1 cellular context compared by ENCODE assay signal in the genomic region with DNA sequence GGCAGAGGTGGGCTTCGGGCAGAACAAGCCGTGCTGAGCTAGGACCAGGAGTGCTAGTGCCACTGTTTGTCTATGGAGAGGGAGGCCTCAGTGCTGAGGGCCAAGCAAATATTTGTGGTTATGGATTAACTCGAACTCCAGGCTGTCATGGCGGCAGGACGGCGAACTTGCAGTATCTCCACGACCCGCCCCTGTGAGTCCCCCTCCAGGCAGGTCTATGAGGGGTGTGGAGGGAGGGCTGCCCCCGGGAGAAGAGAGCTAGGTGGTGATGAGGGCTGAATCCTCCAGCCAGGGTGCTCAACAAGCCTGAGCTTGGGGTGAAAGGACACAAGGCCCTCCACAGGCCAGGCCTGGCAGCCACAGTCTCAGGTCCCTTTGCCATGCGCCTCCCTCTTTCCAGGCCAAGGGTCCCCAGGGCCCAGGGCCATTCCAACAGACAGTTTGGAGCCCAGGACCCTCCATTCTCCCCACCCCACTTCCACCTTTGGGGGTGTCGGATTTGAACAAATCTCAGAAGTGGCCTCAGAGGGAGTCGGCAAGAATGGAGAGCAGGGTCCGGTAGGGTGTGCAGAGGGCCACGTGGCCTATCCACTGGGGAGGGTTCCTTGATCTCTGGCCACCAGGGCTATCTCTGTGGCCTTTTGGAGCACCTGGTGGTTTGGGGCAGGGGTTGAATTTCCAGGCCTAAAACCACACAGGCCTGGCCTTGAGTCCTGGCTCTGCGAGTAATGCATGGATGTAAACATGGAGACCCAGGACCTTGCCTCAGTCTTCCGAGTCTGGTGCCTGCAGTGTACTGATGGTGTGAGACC.
A peak's percentile ranks its signal among the peaks of the same experiment; 100 is the strongest.
TF ChIP-seq lines count a peak whose summit lies in the region.

TSS of gene PROC (plus strand) at position 128 of the 812 bp plus-strand sequence. CDS start 1,516 bp downstream, outside the sequence.

TF ChIP-seq in HepG2, 621 proteins besides CTCF, POLR2A, EP300 and RAD21 (continued from another document and continues in another):
- TF ChIP-seq KIAA2018 (CRISPR knock-in tag; IDR thresholded peaks at IDR 0.05; ENCODE audit: borderline replicate concordance) (0 out of 2 replicates have a peak, but pooled peaks have one; percentile 98), ZNF552 (CRISPR knock-in tag; IDR thresholded peaks at IDR 0.05; ENCODE audit: borderline replicate concordance) (peak; percentile 90; the same call in 1 of the 2 replicates), ZNF674 (CRISPR knock-in tag; IDR thresholded peaks at IDR 0.05; ENCODE audit: low read depth) (0 out of 2 replicates have a peak, but pooled peaks have one; percentile 68), ZNF296 (CRISPR knock-in tag; conservative IDR thresholded peaks at IDR 0.05) (peak; percentile 93; the same call in 1 of the 2 replicates), ATF6 (CRISPR knock-in tag; conservative IDR thresholded peaks at IDR 0.05) (0 out of 2 replicates have a peak, but pooled peaks have one; percentile 68), EEA1 (CRISPR knock-in tag; IDR thresholded peaks at IDR 0.05; ENCODE audit: borderline replicate concordance) (0 out of 2 replicates have a peak, but pooled peaks have one; percentile 40), ZMYM3 (CRISPR knock-in tag; IDR thresholded peaks at IDR 0.05) (peak; percentile 35), ZBTB2 (CRISPR knock-in tag; IDR thresholded peaks at IDR 0.05; ENCODE audit: low read depth) (no peak), HES4 (CRISPR knock-in tag; IDR thresholded peaks at IDR 0.05; ENCODE audit: borderline replicate concordance) (no peak), PRPF4 (IDR thresholded peaks at IDR 0.05; ENCODE audit: low read depth, low read length, poor library complexity, severe bottlenecking) (no peak), SOX5 (CRISPR knock-in tag; IDR thresholded peaks at IDR 0.05; ENCODE audit: borderline replicate concordance) (peak; percentile 31; the same call in 1 of the 2 replicates), ZNF7 (CRISPR knock-in tag; IDR thresholded peaks at IDR 0.05) (no peak), ZNF160 (CRISPR knock-in tag; IDR thresholded peaks at IDR 0.05) (peak; percentile 92), ZNF788 (CRISPR knock-in tag; IDR thresholded peaks at IDR 0.05; ENCODE audit: borderline replicate concordance) (peak; percentile 89), ZNF367 (CRISPR knock-in tag; IDR thresholded peaks at IDR 0.05; ENCODE audit: borderline replicate concordance) (peak; percentile 80; the same call in 1 of the 2 replicates), ZSCAN9 (CRISPR knock-in tag; IDR thresholded peaks at IDR 0.05; ENCODE audit: borderline replicate concordance) (peak; percentile 89), JDP2 (CRISPR knock-in tag; IDR thresholded peaks at IDR 0.05; ENCODE audit: borderline replicate concordance) (no peak), BCLAF1 (IDR thresholded peaks at IDR 0.05) (no peak), KAT8 (CRISPR knock-in tag; IDR thresholded peaks at IDR 0.05) (peak; percentile 83)
- TF ChIP-seq, protein P1, sequence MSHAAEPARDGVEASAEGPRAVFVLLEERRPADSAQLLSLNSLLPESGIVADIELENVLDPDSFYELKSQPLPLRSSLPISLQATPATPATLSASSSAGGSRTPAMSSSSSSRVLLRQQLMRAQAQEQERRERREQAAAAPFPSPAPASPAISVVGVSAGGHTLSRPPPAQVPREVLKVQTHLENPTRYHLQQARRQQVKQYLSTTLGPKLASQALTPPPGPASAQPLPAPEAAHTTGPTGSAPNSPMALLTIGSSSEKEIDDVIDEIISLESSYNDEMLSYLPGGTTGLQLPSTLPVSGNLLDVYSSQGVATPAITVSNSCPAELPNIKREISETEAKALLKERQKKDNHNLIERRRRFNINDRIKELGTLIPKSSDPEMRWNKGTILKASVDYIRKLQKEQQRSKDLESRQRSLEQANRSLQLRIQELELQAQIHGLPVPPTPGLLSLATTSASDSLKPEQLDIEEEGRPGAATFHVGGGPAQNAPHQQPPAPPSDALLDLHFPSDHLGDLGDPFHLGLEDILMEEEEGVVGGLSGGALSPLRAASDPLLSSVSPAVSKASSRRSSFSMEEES (CRISPR knock-in tag; IDR thresholded peaks at IDR 0.05): peak; percentile 44; the same call in 1 of the 2 replicates
- TF ChIP-seq, protein P2, sequence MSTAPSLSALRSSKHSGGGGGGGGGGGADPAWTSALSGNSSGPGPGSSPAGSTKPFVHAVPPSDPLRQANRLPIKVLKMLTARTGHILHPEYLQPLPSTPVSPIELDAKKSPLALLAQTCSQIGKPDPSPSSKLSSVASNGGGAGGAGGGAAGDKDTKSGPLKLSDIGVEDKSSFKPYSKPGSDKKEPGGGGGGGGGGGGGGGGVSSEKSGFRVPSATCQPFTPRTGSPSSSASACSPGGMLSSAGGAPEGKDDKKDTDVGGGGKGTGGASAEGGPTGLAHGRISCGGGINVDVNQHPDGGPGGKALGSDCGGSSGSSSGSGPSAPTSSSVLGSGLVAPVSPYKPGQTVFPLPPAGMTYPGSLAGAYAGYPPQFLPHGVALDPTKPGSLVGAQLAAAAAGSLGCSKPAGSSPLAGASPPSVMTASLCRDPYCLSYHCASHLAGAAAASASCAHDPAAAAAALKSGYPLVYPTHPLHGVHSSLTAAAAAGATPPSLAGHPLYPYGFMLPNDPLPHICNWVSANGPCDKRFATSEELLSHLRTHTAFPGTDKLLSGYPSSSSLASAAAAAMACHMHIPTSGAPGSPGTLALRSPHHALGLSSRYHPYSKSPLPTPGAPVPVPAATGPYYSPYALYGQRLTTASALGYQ (CRISPR knock-in tag; IDR thresholded peaks at IDR 0.05): no peak; the same call in 1 of the 2 replicates
- TF ChIP-seq, protein P3, sequence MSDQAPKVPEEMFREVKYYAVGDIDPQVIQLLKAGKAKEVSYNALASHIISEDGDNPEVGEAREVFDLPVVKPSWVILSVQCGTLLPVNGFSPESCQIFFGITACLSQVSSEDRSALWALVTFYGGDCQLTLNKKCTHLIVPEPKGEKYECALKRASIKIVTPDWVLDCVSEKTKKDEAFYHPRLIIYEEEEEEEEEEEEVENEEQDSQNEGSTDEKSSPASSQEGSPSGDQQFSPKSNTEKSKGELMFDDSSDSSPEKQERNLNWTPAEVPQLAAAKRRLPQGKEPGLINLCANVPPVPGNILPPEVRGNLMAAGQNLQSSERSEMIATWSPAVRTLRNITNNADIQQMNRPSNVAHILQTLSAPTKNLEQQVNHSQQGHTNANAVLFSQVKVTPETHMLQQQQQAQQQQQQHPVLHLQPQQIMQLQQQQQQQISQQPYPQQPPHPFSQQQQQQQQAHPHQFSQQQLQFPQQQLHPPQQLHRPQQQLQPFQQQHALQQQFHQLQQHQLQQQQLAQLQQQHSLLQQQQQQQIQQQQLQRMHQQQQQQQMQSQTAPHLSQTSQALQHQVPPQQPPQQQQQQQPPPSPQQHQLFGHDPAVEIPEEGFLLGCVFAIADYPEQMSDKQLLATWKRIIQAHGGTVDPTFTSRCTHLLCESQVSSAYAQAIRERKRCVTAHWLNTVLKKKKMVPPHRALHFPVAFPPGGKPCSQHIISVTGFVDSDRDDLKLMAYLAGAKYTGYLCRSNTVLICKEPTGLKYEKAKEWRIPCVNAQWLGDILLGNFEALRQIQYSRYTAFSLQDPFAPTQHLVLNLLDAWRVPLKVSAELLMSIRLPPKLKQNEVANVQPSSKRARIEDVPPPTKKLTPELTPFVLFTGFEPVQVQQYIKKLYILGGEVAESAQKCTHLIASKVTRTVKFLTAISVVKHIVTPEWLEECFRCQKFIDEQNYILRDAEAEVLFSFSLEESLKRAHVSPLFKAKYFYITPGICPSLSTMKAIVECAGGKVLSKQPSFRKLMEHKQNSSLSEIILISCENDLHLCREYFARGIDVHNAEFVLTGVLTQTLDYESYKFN (CRISPR knock-in tag; conservative IDR thresholded peaks at IDR 0.05): peak; percentile 94
